12 cellular contexts compared by ENCODE assay signal in the genomic region with DNA sequence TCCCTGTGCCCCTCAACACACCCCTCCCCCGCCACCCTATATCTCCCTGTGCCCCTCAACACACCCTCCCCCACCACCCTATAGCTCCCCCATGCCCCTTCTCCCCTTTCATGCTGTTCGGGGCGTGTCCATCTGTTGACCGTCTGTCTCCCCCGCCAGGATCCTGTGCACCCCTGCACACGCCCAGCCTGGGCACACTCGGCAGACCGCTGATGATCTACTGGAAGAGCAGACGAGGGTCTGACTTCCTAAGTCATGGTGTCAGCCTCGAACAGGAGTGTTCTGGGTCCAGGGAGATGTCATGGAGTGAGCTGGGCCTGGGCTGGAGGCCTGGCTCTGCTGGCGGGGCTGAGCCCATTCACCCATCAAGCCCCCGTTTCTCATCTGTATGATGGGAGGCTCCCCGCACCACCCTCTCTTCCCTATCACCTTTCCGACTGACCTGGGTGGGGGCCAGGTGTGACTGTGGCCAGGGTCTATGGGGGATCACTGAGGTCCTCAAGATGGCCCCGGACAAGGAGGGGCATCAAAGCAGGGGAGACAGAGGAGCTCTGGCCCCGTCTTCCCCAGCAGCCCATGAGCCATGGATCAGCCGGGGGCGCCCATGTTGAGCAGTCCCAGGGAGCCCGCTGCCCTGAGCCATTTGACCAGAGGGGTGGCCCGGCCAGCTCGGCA. TPM values are rescaled to one million over a fixed set of nuclear protein-coding genes. Genes with fewer than 3 reads are reported as not detected.
DNase-seq lines count a peak whose midpoint lies in the region; ATAC-seq and TF ChIP-seq lines count a peak whose summit lies in the region.
"Had no signal": no experiment of that assay in that cellular context is flagged by ENCODE, and none has a peak within 500 bp of the region (broad histone marks: within the 10 kb centered on the region; RNA-seq: fewer than 3 reads in every experiment).

No MANE protein-coding gene starts in this region.

- H3K27ac ChIP-seq in right atrium auricular region (peak overlapping the region; percentile 6 to 53), A673 (ENCODE audit: low read depth, low read length, poor library complexity, severe bottlenecking) (no peak overlapping the region)

- peaks cover 14% of the 10 kb centered on the region for H3K36me3 Mint-ChIP-seq in natural killer cell treated with Interleukin-12 subunit alpha and Interleukin-12 subunit beta and Interleukin-15 and Interleukin-18, amount 100 ng/mL, for 72 hours
- H3K36me3 Mint-ChIP-seq in natural killer cell, result no peaks in the 10 kb centered on the region
- H3K36me3 Mint-ChIP-seq in T-helper 17 cell (ENCODE audit: low read depth), result peaks cover 2% of the 10 kb centered on the region
- H3K36me3 Mint-ChIP-seq: activated naive CD4-positive, alpha-beta T cell treated with anti-CD3 and anti-CD28 coated beads, Interleukin-2, amount 50 U/mL, for 72 hours had no signal

- H3K4me1 ChIP-seq in right atrium auricular region (peaks cover 0 to 11% of the 10 kb centered on the region in 2 donors), A673 (ENCODE audit: insufficient read depth, low read length, poor library complexity, severe bottlenecking) (peaks cover 28% of the 10 kb centered on the region)

- no peak for TF ChIP-seq CTCF in natural killer cell (IDR thresholded peaks at IDR 0.05)
- TF ChIP-seq CTCF in right atrium auricular region (IDR thresholded peaks at IDR 0.05), result no peak
- no peak for TF ChIP-seq CTCF in A673 (conservative IDR thresholded peaks at IDR 0.05; ENCODE audit: low read depth, low read length)

- BruUV-seq in A673 (replicated peaks; lab: Mats Ljungman, UMichigan), result no TSS peak

- CTCF ChIA-PET in A673 (lab: Charles Lee), result no interaction called here

- H3K27ac Mint-ChIP-seq in natural killer cell treated with Interleukin-12 subunit alpha and Interleukin-12 subunit beta and Interleukin-15 and Interleukin-18, amount 100 ng/mL, for 72 hours, result no peak overlapping the region
- H3K27ac Mint-ChIP-seq in natural killer cell, result no peak overlapping the region
- H3K27ac Mint-ChIP-seq in T-helper 17 cell, result no peak overlapping the region
- H3K27ac Mint-ChIP-seq: activated naive CD4-positive, alpha-beta T cell treated with anti-CD3 and anti-CD28 coated beads, Interleukin-2, amount 50 U/mL, for 72 hours; B cell had no signal

- no peak overlapping the region for H3K4me3 Mint-ChIP-seq in natural killer cell treated with Interleukin-12 subunit alpha and Interleukin-12 subunit beta and Interleukin-15 and Interleukin-18, amount 100 ng/mL, for 72 hours
- H3K4me3 Mint-ChIP-seq in natural killer cell, result no peak overlapping the region
- H3K4me3 Mint-ChIP-seq in T-helper 17 cell, result no peak overlapping the region
- H3K4me3 Mint-ChIP-seq: B cell, neural crest cell had no signal

- H3K9me3 ChIP-seq in right atrium auricular region, result peaks cover 0 to 9% of the 10 kb centered on the region in 2 donors
- no peaks in the 10 kb centered on the region for H3K9me3 ChIP-seq in T-helper 17 cell (ENCODE audit: control insufficient read depth, low read length, poor library complexity, severe bottlenecking)
- no peaks in the 10 kb centered on the region for H3K9me3 ChIP-seq in A673 (ENCODE audit: low read depth, low read length, poor library complexity, severe bottlenecking)

- POLR2A ChIA-PET in A673 (lab: Charles Lee; ENCODE audit: low non-redundant PET), result no interaction called here

- H3K36me3 ChIP-seq in right atrium auricular region (no peaks in the 10 kb centered on the region), A673 (ENCODE audit: insufficient read depth, low read length, poor library complexity, severe bottlenecking) (no peaks in the 10 kb centered on the region)

- no peaks in the 10 kb centered on the region for H3K27me3 Mint-ChIP-seq in natural killer cell treated with Interleukin-12 subunit alpha and Interleukin-12 subunit beta and Interleukin-15 and Interleukin-18, amount 100 ng/mL, for 72 hours
- H3K27me3 Mint-ChIP-seq in natural killer cell (ENCODE audit: low read depth in 2 of 2), result no peaks in the 10 kb centered on the region
- H3K27me3 Mint-ChIP-seq in T-helper 17 cell, result peaks cover 3% of the 10 kb centered on the region

- no peaks in the 10 kb centered on the region for H3K27me3 ChIP-seq in right atrium auricular region
- H3K27me3 ChIP-seq in A673 (replicated peaks; ENCODE audit: insufficient read depth, low read depth, low read length, poor library complexity), result no peaks in the 10 kb centered on the region

- H3K9me3 Mint-ChIP-seq in natural killer cell treated with Interleukin-12 subunit alpha and Interleukin-12 subunit beta and Interleukin-15 and Interleukin-18, amount 100 ng/mL, for 72 hours, result peaks cover 19% of the 10 kb centered on the region
- H3K9me3 Mint-ChIP-seq in natural killer cell, result peaks cover 12 to 14% of the 10 kb centered on the region in 2 donors

- H3K4me3 ChIP-seq in right atrium auricular region, result no peak overlapping the region
- H3K4me3 ChIP-seq in A673 (ENCODE audit: low read depth, low read length, poor library complexity, severe bottlenecking), result no peak overlapping the region

- ATAC-seq in natural killer cell treated with Interleukin-12 subunit alpha and Interleukin-12 subunit beta and Interleukin-15 and Interleukin-18, amount 100 ng/mL, for 72 hours, result no peak
- no peak for ATAC-seq in natural killer cell
- ATAC-seq in T-helper 17 cell, result no peak
- no peak for ATAC-seq in HG03025 (IDR thresholded peaks at IDR 0.05; ENCODE audit: low FRiP score, unreplicated experiment)

- intact Hi-C loops in natural killer cell (cut with micrococcal nuclease), result no loop called here
- intact Hi-C loops in posterior vena cava (cut with DNase I), result loop anchor here in 1 of 2 donors (10.0 kb wide), 1 partner anchor 1413 kb away; no protein-coding TSS in a partner anchor
- intact Hi-C loops in A673 (cut with micrococcal nuclease; ENCODE audit: unreplicated experiment), result no loop called here

- DNase-seq in natural killer cell treated with Interleukin-12 subunit alpha and Interleukin-12 subunit beta and Interleukin-15 and Interleukin-18, amount 100 ng/mL, for 72 hours (ENCODE audit: low spot score), result peak; percentile 53
- DNase-seq in natural killer cell (no peak), right atrium auricular region (ENCODE audit: low spot score) (no peak), posterior vena cava (ENCODE audit: low spot score) (peak; percentile 35), HCEC 1CT (no peak), T-helper 17 cell (no peak), A673 (ENCODE audit: low spot score) (no peak)
- DNase-seq: activated CD4-positive, alpha-beta T cell treated with anti-CD3 and anti-CD28 coated beads, Interleukin-2, amount 50 U/mL, for 4 hours had no signal

- peaks cover 23 to 25% of the 10 kb centered on the region in 2 donors for H3K4me1 Mint-ChIP-seq in natural killer cell treated with Interleukin-12 subunit alpha and Interleukin-12 subunit beta and Interleukin-15 and Interleukin-18, amount 100 ng/mL, for 72 hours (ENCODE audit: low read depth in 2 of 2)
- H3K4me1 Mint-ChIP-seq in natural killer cell, result peaks cover 18 to 27% of the 10 kb centered on the region in 2 donors
- H3K4me1 Mint-ChIP-seq in T-helper 17 cell, result no peaks in the 10 kb centered on the region

RNA-seq across cellular contexts. Expression of a gene that starts 48.3 kb away (rescaled TPM):
- total RNA-seq in natural killer cell treated with Interleukin-12 subunit alpha and Interleukin-12 subunit beta and Interleukin-15 and Interleukin-18, amount 100 ng/mL, for 72 hours, result 1 to 10 TPM; 1.3 to 5.0 TPM
- total RNA-seq in natural killer cell (1 to 10 TPM in 2 of 3 donors, under 1 TPM in 1; 0.86 to 2.0 (median 1.5) TPM), right atrium auricular region (10 to 100 TPM; 31.8 to 34.2 TPM), posterior vena cava (10 to 100 TPM; 54.1 to 63.1 TPM), T-helper 17 cell (10 to 100 TPM in 1 of 2 donors, 1 to 10 TPM in 1; 2.0 to 20.2 TPM), A673 (2021) (2.1 and 4.3 TPM in 2 replicates)

Comparison
In these comparisons a context has a peak if more than half of its experiments do, and no peak if none do; other contexts are left out.
1. DNase-seq: peak in natural killer cell treated with Interleukin-12 subunit alpha and Interleukin-12 subunit beta and Interleukin-15 and Interleukin-18, amount 100 ng/mL, for 72 hours (single experiment) and posterior vena cava (single experiment); none in natural killer cell (single experiment), right atrium auricular region (single experiment), HCEC 1CT (single experiment), T-helper 17 cell (0 of 3) and A673 (single experiment).